In genomic region chr16:4113358-4114256, GRCh38 we compare ENCODE assay signal across 1 cellular context.
TF ChIP-seq lines count a peak whose summit lies in the region.

No MANE protein-coding gene starts in this region.

TF ChIP-seq in HepG2, 621 proteins besides CTCF, POLR2A, EP300 and RAD21 (continued from another document and continues in another):
- no peak for TF ChIP-seq KIAA2018 (CRISPR knock-in tag; IDR thresholded peaks at IDR 0.05; ENCODE audit: borderline replicate concordance)
- no peak for TF ChIP-seq ZNF549 (CRISPR knock-in tag; IDR thresholded peaks at IDR 0.05)
- no peak; the same call in 1 of the 2 replicates for TF ChIP-seq SMYD3 (CRISPR knock-in tag; IDR thresholded peaks at IDR 0.05)
- TF ChIP-seq ZNF33A (CRISPR knock-in tag; IDR thresholded peaks at IDR 0.05; ENCODE audit: borderline replicate concordance): no peak
- TF ChIP-seq ZBTB38 (CRISPR knock-in tag; IDR thresholded peaks at IDR 0.05): no peak
- TF ChIP-seq TBX2 (CRISPR knock-in tag; IDR thresholded peaks at IDR 0.05; ENCODE audit: borderline replicate concordance): no peak; the same call in 1 of the 2 replicates
- TF ChIP-seq, protein P1, sequence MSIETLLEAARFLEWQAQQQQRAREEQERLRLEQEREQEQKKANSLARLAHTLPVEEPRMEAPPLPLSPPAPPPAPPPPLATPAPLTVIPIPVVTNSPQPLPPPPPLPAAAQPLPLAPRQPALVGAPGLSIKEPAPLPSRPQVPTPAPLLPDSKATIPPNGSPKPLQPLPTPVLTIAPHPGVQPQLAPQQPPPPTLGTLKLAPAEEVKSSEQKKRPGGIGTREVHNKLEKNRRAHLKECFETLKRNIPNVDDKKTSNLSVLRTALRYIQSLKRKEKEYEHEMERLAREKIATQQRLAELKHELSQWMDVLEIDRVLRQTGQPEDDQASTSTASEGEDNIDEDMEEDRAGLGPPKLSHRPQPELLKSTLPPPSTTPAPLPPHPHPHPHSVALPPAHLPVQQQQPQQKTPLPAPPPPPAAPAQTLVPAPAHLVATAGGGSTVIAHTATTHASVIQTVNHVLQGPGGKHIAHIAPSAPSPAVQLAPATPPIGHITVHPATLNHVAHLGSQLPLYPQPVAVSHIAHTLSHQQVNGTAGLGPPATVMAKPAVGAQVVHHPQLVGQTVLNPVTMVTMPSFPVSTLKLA (IDR thresholded peaks at IDR 0.05): no peak
- TF ChIP-seq, protein P2, sequence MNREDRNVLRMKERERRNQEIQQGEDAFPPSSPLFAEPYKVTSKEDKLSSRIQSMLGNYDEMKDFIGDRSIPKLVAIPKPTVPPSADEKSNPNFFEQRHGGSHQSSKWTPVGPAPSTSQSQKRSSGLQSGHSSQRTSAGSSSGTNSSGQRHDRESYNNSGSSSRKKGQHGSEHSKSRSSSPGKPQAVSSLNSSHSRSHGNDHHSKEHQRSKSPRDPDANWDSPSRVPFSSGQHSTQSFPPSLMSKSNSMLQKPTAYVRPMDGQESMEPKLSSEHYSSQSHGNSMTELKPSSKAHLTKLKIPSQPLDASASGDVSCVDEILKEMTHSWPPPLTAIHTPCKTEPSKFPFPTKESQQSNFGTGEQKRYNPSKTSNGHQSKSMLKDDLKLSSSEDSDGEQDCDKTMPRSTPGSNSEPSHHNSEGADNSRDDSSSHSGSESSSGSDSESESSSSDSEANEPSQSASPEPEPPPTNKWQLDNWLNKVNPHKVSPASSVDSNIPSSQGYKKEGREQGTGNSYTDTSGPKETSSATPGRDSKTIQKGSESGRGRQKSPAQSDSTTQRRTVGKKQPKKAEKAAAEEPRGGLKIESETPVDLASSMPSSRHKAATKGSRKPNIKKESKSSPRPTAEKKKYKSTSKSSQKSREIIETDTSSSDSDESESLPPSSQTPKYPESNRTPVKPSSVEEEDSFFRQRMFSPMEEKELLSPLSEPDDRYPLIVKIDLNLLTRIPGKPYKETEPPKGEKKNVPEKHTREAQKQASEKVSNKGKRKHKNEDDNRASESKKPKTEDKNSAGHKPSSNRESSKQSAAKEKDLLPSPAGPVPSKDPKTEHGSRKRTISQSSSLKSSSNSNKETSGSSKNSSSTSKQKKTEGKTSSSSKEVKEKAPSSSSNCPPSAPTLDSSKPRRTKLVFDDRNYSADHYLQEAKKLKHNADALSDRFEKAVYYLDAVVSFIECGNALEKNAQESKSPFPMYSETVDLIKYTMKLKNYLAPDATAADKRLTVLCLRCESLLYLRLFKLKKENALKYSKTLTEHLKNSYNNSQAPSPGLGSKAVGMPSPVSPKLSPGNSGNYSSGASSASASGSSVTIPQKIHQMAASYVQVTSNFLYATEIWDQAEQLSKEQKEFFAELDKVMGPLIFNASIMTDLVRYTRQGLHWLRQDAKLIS (CRISPR knock-in tag; IDR thresholded peaks at IDR 0.05): no peak
- TF ChIP-seq, protein P3, sequence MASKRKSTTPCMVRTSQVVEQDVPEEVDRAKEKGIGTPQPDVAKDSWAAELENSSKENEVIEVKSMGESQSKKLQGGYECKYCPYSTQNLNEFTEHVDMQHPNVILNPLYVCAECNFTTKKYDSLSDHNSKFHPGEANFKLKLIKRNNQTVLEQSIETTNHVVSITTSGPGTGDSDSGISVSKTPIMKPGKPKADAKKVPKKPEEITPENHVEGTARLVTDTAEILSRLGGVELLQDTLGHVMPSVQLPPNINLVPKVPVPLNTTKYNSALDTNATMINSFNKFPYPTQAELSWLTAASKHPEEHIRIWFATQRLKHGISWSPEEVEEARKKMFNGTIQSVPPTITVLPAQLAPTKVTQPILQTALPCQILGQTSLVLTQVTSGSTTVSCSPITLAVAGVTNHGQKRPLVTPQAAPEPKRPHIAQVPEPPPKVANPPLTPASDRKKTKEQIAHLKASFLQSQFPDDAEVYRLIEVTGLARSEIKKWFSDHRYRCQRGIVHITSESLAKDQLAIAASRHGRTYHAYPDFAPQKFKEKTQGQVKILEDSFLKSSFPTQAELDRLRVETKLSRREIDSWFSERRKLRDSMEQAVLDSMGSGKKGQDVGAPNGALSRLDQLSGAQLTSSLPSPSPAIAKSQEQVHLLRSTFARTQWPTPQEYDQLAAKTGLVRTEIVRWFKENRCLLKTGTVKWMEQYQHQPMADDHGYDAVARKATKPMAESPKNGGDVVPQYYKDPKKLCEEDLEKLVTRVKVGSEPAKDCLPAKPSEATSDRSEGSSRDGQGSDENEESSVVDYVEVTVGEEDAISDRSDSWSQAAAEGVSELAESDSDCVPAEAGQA (IDR thresholded peaks at IDR 0.05; ENCODE audit: low read depth): no peak
- TF ChIP-seq, protein P3 (CRISPR knock-in tag; IDR thresholded peaks at IDR 0.05; ENCODE audit: borderline replicate concordance): no peak
- TF ChIP-seq NFRKB (IDR thresholded peaks at IDR 0.05): no peak
- peak; percentile 44; the same call in 1 of the 2 replicates for TF ChIP-seq ZNF292 (CRISPR knock-in tag; IDR thresholded peaks at IDR 0.05; ENCODE audit: borderline replicate concordance, low read depth)
- TF ChIP-seq CBX5 (CRISPR knock-in tag; IDR thresholded peaks at IDR 0.05; ENCODE audit: borderline replicate concordance): 0 out of 2 replicates have a peak, but pooled peaks have one; percentile 24
- TF ChIP-seq ELF4 (CRISPR knock-in tag; IDR thresholded peaks at IDR 0.05; ENCODE audit: borderline replicate concordance): no peak
- no peak for TF ChIP-seq ZNF350 (CRISPR knock-in tag; IDR thresholded peaks at IDR 0.05; ENCODE audit: borderline replicate concordance, low read depth)
- peak; percentile 65 for TF ChIP-seq HOXA3 (CRISPR knock-in tag; IDR thresholded peaks at IDR 0.05)
- no peak; the same call in 1 of the 2 replicates for TF ChIP-seq SOX5 (CRISPR knock-in tag; IDR thresholded peaks at IDR 0.05; ENCODE audit: borderline replicate concordance)
- no peak for TF ChIP-seq ZNF383 (CRISPR knock-in tag; IDR thresholded peaks at IDR 0.05; ENCODE audit: borderline replicate concordance)
- no peak for TF ChIP-seq NR1H2 (CRISPR knock-in tag; IDR thresholded peaks at IDR 0.05; ENCODE audit: borderline replicate concordance, low read depth)
- no peak; the same call in 1 of the 2 replicates for TF ChIP-seq GMEB1 (CRISPR knock-in tag; IDR thresholded peaks at IDR 0.05; ENCODE audit: borderline replicate concordance)
- no peak for TF ChIP-seq NFE2L2 (IDR thresholded peaks at IDR 0.05; ENCODE audit: low read length)
- no peak for TF ChIP-seq ZNF441 (CRISPR knock-in tag; IDR thresholded peaks at IDR 0.05; ENCODE audit: borderline replicate concordance)
- TF ChIP-seq ZNF280D (CRISPR knock-in tag; IDR thresholded peaks at IDR 0.05): no peak
- TF ChIP-seq ZNF619 (CRISPR knock-in tag; IDR thresholded peaks at IDR 0.05): no peak
- TF ChIP-seq PAWR (CRISPR knock-in tag; IDR thresholded peaks at IDR 0.05; ENCODE audit: borderline replicate concordance): no peak
- no peak for TF ChIP-seq ZNF343 (CRISPR knock-in tag; IDR thresholded peaks at IDR 0.05)
- no peak for TF ChIP-seq MTERF4 (CRISPR knock-in tag; IDR thresholded peaks at IDR 0.05)
- TF ChIP-seq ATF7-NPFF (CRISPR knock-in tag; IDR thresholded peaks at IDR 0.05; ENCODE audit: low read depth): no peak
- peak; percentile 79 for TF ChIP-seq RXRB (CRISPR knock-in tag; IDR thresholded peaks at IDR 0.05; ENCODE audit: borderline replicate concordance)
